ENCODE assay signal across 9 cellular contexts in the genomic region with DNA sequence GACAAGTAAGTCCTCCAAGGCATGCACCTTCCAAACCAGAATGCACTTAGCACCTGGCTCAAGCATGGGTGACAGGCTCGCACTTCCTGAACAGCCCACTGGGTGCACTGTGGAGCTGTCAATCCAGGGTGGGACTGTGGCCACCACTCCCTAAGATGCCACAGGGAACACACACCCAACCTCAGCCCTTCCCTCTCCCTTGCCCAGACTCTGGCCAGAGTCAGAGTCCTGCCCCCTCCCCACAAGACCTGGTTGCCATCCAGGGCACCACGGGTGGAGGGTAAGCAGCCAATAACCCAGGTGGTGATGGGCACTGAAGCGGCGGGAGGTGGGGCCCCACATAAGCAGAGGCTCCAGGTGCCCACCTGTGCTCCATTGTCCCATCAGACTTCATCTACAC.
A peak's percentile ranks its signal among the peaks of the same experiment; 100 is the strongest.
DNase-seq lines count a peak whose midpoint lies in the region; ATAC-seq and TF ChIP-seq lines count a peak whose summit lies in the region.
"Had no signal": no experiment of that assay in that cellular context is flagged by ENCODE, and none has a peak within 500 bp of the region (broad histone marks: within the 10 kb centered on the region; RNA-seq: fewer than 3 reads in every experiment).

No MANE protein-coding gene starts in this region.

- TF ChIP-seq CTCF in GM12873 (IDR thresholded peaks at IDR 0.05; ENCODE audit: insufficient read depth, low read depth, low read length, missing control alignments) = peak; percentile 84
- TF ChIP-seq CTCF in LNCaP clone FGC (IDR thresholded peaks at IDR 0.05; ENCODE audit: control insufficient read depth, extremely low read depth, insufficient read depth) = 0 out of 2 replicates have a peak, but pooled peaks have one; percentile 9
- TF ChIP-seq CTCF in foreskin keratinocyte (conservative IDR thresholded peaks at IDR 0.05) = peak; percentile 56
- no peak for TF ChIP-seq CTCF in omental fat pad (IDR thresholded peaks at IDR 0.05)

- H3K27ac ChIP-seq in foreskin keratinocyte = no peak overlapping the region
- no peak overlapping the region for H3K27ac ChIP-seq in CD8-positive, alpha-beta memory T cell (ENCODE audit: low read depth, low read length)
- H3K27ac ChIP-seq: SK-N-MC had no signal

- H3K36me3 ChIP-seq in CD8-positive, alpha-beta memory T cell (ENCODE audit: insufficient read depth, low read length) = no peaks in the 10 kb centered on the region

- no peaks in the 10 kb centered on the region for H3K36me3 Mint-ChIP-seq in CD8-positive, alpha-beta memory T cell

- peaks cover 0 to 3% (median 0%) of the 10 kb centered on the region in 5 donors for H3K9me3 Mint-ChIP-seq in CD8-positive, alpha-beta memory T cell

- H3K27ac Mint-ChIP-seq in CD8-positive, alpha-beta memory T cell = no peak overlapping the region

- DNase-seq in LNCaP clone FGC (ENCODE audit: low read depth) = no peak
- no peak for DNase-seq in foreskin keratinocyte
- no peak for DNase-seq in omental fat pad (ENCODE audit: low spot score)
- no peak for DNase-seq in CD8-positive, alpha-beta memory T cell
- no peak for DNase-seq in NCI-H1105 (lab: John Stamatoyannopoulos, UW)

- H3K9me3 ChIP-seq in CD8-positive, alpha-beta memory T cell (ENCODE audit: low read length) = no peaks in the 10 kb centered on the region

- H3K4me3 ChIP-seq in LNCaP clone FGC (ENCODE audit: low read depth, low read length) = no peak overlapping the region
- H3K4me3 ChIP-seq in CD8-positive, alpha-beta memory T cell (ENCODE audit: low read length) = no peak overlapping the region
- H3K4me3 ChIP-seq: SK-N-MC had no signal

- POLR2A ChIA-PET in CD8-positive, alpha-beta memory T cell (lab: Charles Lee) = no interaction called here

- H3K4me1 Mint-ChIP-seq in CD8-positive, alpha-beta memory T cell = no peaks in the 10 kb centered on the region

- ATAC-seq in GM21576 (IDR thresholded peaks at IDR 0.05; ENCODE audit: unreplicated experiment) (peak; percentile 95), foreskin keratinocyte (peak; percentile 47), omental fat pad (ENCODE audit: low FRiP score) (no peak), HG03097 (IDR thresholded peaks at IDR 0.05; ENCODE audit: low FRiP score, unreplicated experiment) (no peak)

- CTCF ChIA-PET in CD8-positive, alpha-beta memory T cell (lab: Charles Lee) = no interaction called here

- no peaks in the 10 kb centered on the region for H3K27me3 ChIP-seq in foreskin keratinocyte
- no peaks in the 10 kb centered on the region for H3K27me3 ChIP-seq in CD8-positive, alpha-beta memory T cell (ENCODE audit: insufficient read depth, low read length, poor library complexity, severe bottlenecking)

- peaks cover 0 to 5% of the 10 kb centered on the region in 2 donors for H3K27me3 Mint-ChIP-seq in CD8-positive, alpha-beta memory T cell

- H3K4me1 ChIP-seq in foreskin keratinocyte = peaks cover 20% of the 10 kb centered on the region
- H3K4me1 ChIP-seq in CD8-positive, alpha-beta memory T cell (ENCODE audit: insufficient read depth, low read length) = no peaks in the 10 kb centered on the region

- no peak overlapping the region for H3K4me3 Mint-ChIP-seq in CD8-positive, alpha-beta memory T cell

Comparison
In these comparisons a context has a peak if more than half of its experiments do, and no peak if none do; other contexts are left out.
1. CTCF ChIP-seq: peak in GM12873 (single experiment), LNCaP clone FGC (single experiment) and foreskin keratinocyte (single experiment); none in omental fat pad (0 of 3).
2. ATAC-seq: peak in GM21576 (single experiment) and foreskin keratinocyte (single experiment); none in omental fat pad (single experiment) and HG03097 (single experiment).